In the genomic region with DNA sequence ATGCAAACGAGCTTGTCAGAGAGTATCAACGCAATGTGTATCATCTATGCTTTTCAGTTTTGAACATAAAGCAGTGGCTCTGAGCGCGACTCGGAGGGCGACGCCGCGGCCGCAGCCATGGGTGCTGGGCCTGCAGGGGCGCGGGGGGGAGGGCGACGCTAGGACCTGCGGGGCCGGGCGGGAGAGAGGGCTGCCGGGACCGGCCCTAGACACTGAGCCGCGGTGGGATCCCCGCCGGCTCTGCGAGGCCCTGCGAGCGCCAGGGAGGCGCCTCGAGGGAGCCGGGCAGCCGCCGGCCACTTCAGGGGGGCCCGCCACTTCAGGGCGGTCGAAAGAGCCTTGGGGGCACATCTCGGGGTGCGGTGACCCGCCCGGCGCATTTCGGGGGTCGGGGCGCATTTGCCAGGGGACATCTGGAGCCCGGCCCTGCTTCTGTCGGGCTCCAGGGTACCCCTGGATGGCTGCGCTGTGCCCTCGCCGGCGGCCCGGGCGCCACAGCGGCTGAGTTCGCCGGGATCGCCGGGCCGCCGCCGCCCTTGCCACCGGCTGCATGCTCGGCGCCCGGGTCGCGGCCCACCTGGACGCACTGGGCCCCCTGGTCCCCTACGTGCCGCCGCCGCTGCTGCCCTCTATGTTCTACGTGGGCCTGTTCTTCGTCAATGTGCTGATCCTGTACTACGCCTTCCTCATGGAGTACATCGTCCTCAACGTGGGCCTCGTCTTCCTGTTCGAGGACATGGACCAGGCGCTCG, we compare ENCODE assay signal across 13 cellular contexts. TPM values are rescaled to one million over a fixed set of nuclear protein-coding genes. Genes with fewer than 3 reads are reported as not detected.
DNase-seq lines count a peak whose midpoint lies in the region; ATAC-seq and TF ChIP-seq lines count a peak whose summit lies in the region.
"Not testable (repeated sequence)": the region's sequence is repeated elsewhere in the genome, so short reads cannot be mapped to it uniquely, and the experiment has no call there.
"Had no signal": no experiment of that assay in that cellular context is flagged by ENCODE, and none has a peak within 500 bp of the region (broad histone marks: within the 10 kb centered on the region; RNA-seq: fewer than 3 reads in every experiment).

No MANE protein-coding gene starts in this region.

- H3K9ac ChIP-seq in DND-41 (ENCODE audit: low read depth, low read length) = not testable (repeated sequence)

- not testable (repeated sequence) for H3K27ac Mint-ChIP-seq in activated CD8-positive, alpha-beta memory T cell treated with anti-CD3 and anti-CD28 coated beads, Interleukin-2, amount 10 ng/mL, durations not matched to agents 7 days and 5 days

- H3K27ac ChIP-seq in DND-41 (ENCODE audit: low read length); breast epithelium: not testable (repeated sequence)
- H3K27ac ChIP-seq in heart right ventricle (peak overlapping the region in 9 of 10 donors; percentile 36 to 74 (median 62)), vagina (peak overlapping the region; percentile 85)

- H3K9me3 Mint-ChIP-seq in activated CD8-positive, alpha-beta memory T cell treated with anti-CD3 and anti-CD28 coated beads, Interleukin-2, amount 10 ng/mL, durations not matched to agents 7 days and 5 days (ENCODE audit: low read depth) = not testable (repeated sequence)

- H3K4me1 Mint-ChIP-seq in activated CD8-positive, alpha-beta memory T cell treated with anti-CD3 and anti-CD28 coated beads, Interleukin-2, amount 10 ng/mL, durations not matched to agents 7 days and 5 days = not testable (repeated sequence)

- not testable (repeated sequence) for TF ChIP-seq POLR2A in breast epithelium (IDR thresholded peaks at IDR 0.05); vagina (IDR thresholded peaks at IDR 0.05)

- not testable (repeated sequence) for TF ChIP-seq CTCF in DND-41 (IDR thresholded peaks at IDR 0.05; ENCODE audit: borderline replicate concordance, extremely low read depth, low read length, poor library complexity, severe bottlenecking); breast epithelium (IDR thresholded peaks at IDR 0.05); heart right ventricle (IDR thresholded peaks at IDR 0.05); vagina (IDR thresholded peaks at IDR 0.05)

- peak overlapping the region; percentile 56 for H3K4me3 Mint-ChIP-seq in activated CD8-positive, alpha-beta memory T cell treated with anti-CD3 and anti-CD28 coated beads, Interleukin-2, amount 10 ng/mL, durations not matched to agents 7 days and 5 days

- H3K27me3 Mint-ChIP-seq in activated CD8-positive, alpha-beta memory T cell treated with anti-CD3 and anti-CD28 coated beads, Interleukin-2, amount 10 ng/mL, durations not matched to agents 7 days and 5 days = peaks cover 46% of the 10 kb centered on the region

- H3K79me2 ChIP-seq in DND-41 (ENCODE audit: insufficient read depth, low read length) = not testable (repeated sequence)

- ATAC-seq in DND-41 (ENCODE audit: insufficient read depth, low read depth) (peak; percentile 39; the same call in 1 of the 3 replicates), heart right ventricle (peak; percentile 68 to 91 (median 83)), left lobe of liver (peak; percentile 42), sciatic nerve (peak; percentile 17)
- peak; percentile 59 for ATAC-seq in activated CD8-positive, alpha-beta memory T cell treated with anti-CD3 and anti-CD28 coated beads, Interleukin-2, amount 10 ng/mL, durations not matched to agents 7 days and 5 days

- not testable (repeated sequence) for H3K4me1 ChIP-seq in DND-41 (ENCODE audit: insufficient read depth, low read length); breast epithelium; heart right ventricle; vagina

- H3K36me3 Mint-ChIP-seq in activated CD8-positive, alpha-beta memory T cell treated with anti-CD3 and anti-CD28 coated beads, Interleukin-2, amount 10 ng/mL, durations not matched to agents 7 days and 5 days = not testable (repeated sequence)

- CTCF ChIA-PET in activated CD8-positive, alpha-beta memory T cell treated with anti-CD3 and anti-CD28 coated beads, Interleukin-2, amount 10 ng/mL, durations not matched to agents 7 days and 5 days (lab: Charles Lee) = interaction anchor here (1.3 kb wide), 1 partner anchor 301 kb away, joined by 6 read pairs; no protein-coding TSS in a partner anchor

- not testable (repeated sequence) for H3K4me3 ChIP-seq in DND-41 (ENCODE audit: low read depth in 1 of 2, low read length in 2 of 2)
- H3K4me3 ChIP-seq in breast epithelium = peak overlapping the region in 2 of 3 donors; percentile 16 to 37
- peak overlapping the region in 9 of 10 donors; percentile 21 to 50 (median 33) for H3K4me3 ChIP-seq in heart right ventricle
- H3K4me3 ChIP-seq in vagina = peak overlapping the region; percentile 30 to 38

- intact Hi-C loops in breast epithelium (cut with DNase I; ENCODE audit: low total_unique reads); heart right ventricle (cut with DNase I); sciatic nerve (cut with DNase I); vagina (cut with DNase I): not testable (repeated sequence)

- not testable (repeated sequence) for H3K36me3 ChIP-seq in DND-41 (ENCODE audit: insufficient read depth, low read length); breast epithelium; heart right ventricle; vagina

- not testable (repeated sequence) for H3K27me3 ChIP-seq in DND-41 (ENCODE audit: insufficient read depth, low read length, poor library complexity); breast epithelium; vagina
- peaks cover 0 to 35% (median 21%) of the 10 kb centered on the region in 7 donors for H3K27me3 ChIP-seq in heart right ventricle

- WGBS in heart right ventricle, 2 donors = 2 to 5% methylated on average over 30 to 43 of the region's 78 CpGs

- not testable (repeated sequence) for H3K4me2 ChIP-seq in DND-41 (ENCODE audit: insufficient read depth, low read length)

- not testable (repeated sequence) for H4K20me1 ChIP-seq in DND-41 (ENCODE audit: insufficient read depth, low read length)

- not testable (repeated sequence) for H2AFZ ChIP-seq in DND-41 (ENCODE audit: low read depth, low read length)

- not testable (repeated sequence) for DNase-seq in DND-41; activated CD8-positive, alpha-beta memory T cell treated with anti-CD3 and anti-CD28 coated beads, Interleukin-2, amount 10 ng/mL, durations not matched to agents 7 days and 5 days; breast epithelium (ENCODE audit: low spot score in 2 of 2); left lobe of liver (ENCODE audit: low spot score); sciatic nerve (ENCODE audit: low spot score); vagina (ENCODE audit: extremely low spot score in 2 of 2)
- DNase-seq in NCI-H510A (lab: John Stamatoyannopoulos, UW) (peak; percentile 4), heart right ventricle (peak in 1 of 2 donors; percentile 25)

- not testable (repeated sequence) for H3K9me3 ChIP-seq in DND-41 (ENCODE audit: insufficient read depth, low read length, severe bottlenecking); breast epithelium; heart right ventricle; vagina

RNA-seq across cellular contexts. Expression of gene GOLGA6L7, which starts 59.6 kb away (rescaled TPM):
- total RNA-seq in activated CD8-positive, alpha-beta memory T cell treated with anti-CD3 and anti-CD28 coated beads, Interleukin-2, amount 10 ng/mL, durations not matched to agents 7 days and 5 days = not detected
- total RNA-seq in breast epithelium (not detected), heart right ventricle (not detected), left lobe of liver (not detected), sciatic nerve (not detected), vagina (not detected)
- polyA plus RNA-seq in heart right ventricle = not detected
- total RNA-seq: fibroblast of villous mesenchyme, HT-29, lung microvascular endothelial cell, osteoblast, skeletal muscle tissue had no signal

Comparison
In these comparisons a context has a peak if more than half of its experiments do, and no peak if none do; other contexts are left out.
1. ATAC-seq: peak in every context shown above with its lines; median percentile 83 in heart right ventricle; 59 in activated CD8-positive, alpha-beta memory T cell treated with anti-CD3 and anti-CD28 coated beads, Interleukin-2, amount 10 ng/mL, durations not matched to agents 7 days and 5 days; 42 in left lobe of liver; 39 in DND-41; 17 in sciatic nerve.